In genomic region chr2:42935692-42936631, GRCh38 we compare ENCODE assay signal across 13 cellular contexts.
DNase-seq lines count a peak whose midpoint lies in the region; ATAC-seq, FAIRE-seq and TF ChIP-seq lines count a peak whose summit lies in the region.
"Had no signal": no experiment of that assay in that cellular context is flagged by ENCODE, and none has a peak within 500 bp of the region (broad histone marks: within the 10 kb centered on the region; RNA-seq: fewer than 3 reads in every experiment).

No MANE protein-coding gene starts in this region.

- peak; percentile 11 for DNase-seq in stimulated activated CD4-positive, alpha-beta T cell treated with anti-CD3 and anti-CD28 coated beads, Interleukin-4, amount 100 ng/mL, for 24 hours
- DNase-seq in stimulated activated CD4-positive, alpha-beta T cell treated with anti-CD3 and anti-CD28 coated beads, Interleukin-2, amount 100 ng/mL, for 48 hours, result no peak
- DNase-seq in heart right ventricle (no peak), urothelium cell line (ENCODE audit: low spot score) (no peak), ACHN (no peak), lower lobe of right lung (no peak)
- DNase-seq: activated gamma-delta T cell, GM23248, immature natural killer cell, NCI-H446 treated with DMSO at 0.1 percent for 48 hours had no signal

- H3K9me3 ChIP-seq in heart right ventricle, result no peaks in the 10 kb centered on the region
- H3K9me3 ChIP-seq in lower lobe of right lung, result no peaks in the 10 kb centered on the region

- H3K27ac ChIP-seq in heart right ventricle (peak overlapping the region in 6 of 10 donors; percentile 9 to 69 (median 44)), lower lobe of right lung (no peak overlapping the region)
- H3K27ac ChIP-seq: GM23248, VCaP had no signal

- peak; percentile 90 for ATAC-seq in activated T-helper 17 cell treated with anti-CD3 and anti-CD28 coated beads, Interleukin-2, amount 50 U/mL, for 72 hours (replicated peaks)
- ATAC-seq in heart right ventricle, result peak in 1 of 8 donors; percentile 26
- ATAC-seq in lower lobe of right lung, result no peak
- ATAC-seq in HG03175 (IDR thresholded peaks at IDR 0.05; ENCODE audit: unreplicated experiment), result no peak

- in situ Hi-C loops in ACHN (cut with HindIII; ENCODE audit: low pct_ligation_motif_present, low pct_unique_long_range_greater_than_20kb, low sequenced_read_pairs), result no loop called here

- intact Hi-C loops in heart right ventricle (cut with DNase I) (loop anchor here in 2 of 10 donors (5.0 to 10.0 kb wide), 2 partner anchors 71 to 109 kb away; no protein-coding TSS in a partner anchor), lower lobe of right lung (cut with DNase I) (no loop called here)

- no peaks in the 10 kb centered on the region for H3K9me3 Mint-ChIP-seq in activated T-helper 17 cell treated with anti-CD3 and anti-CD28 coated beads, Interleukin-2, amount 50 U/mL, for 72 hours
- H3K9me3 Mint-ChIP-seq: immature natural killer cell had no signal

- no peak overlapping the region for H3K27ac Mint-ChIP-seq in activated T-helper 17 cell treated with anti-CD3 and anti-CD28 coated beads, Interleukin-2, amount 50 U/mL, for 72 hours

- no peaks in the 10 kb centered on the region for H3K27me3 ChIP-seq in heart right ventricle
- H3K27me3 ChIP-seq in lower lobe of right lung (ENCODE audit: low read depth), result no peaks in the 10 kb centered on the region

- no peaks in the 10 kb centered on the region for H3K36me3 Mint-ChIP-seq in activated T-helper 17 cell treated with anti-CD3 and anti-CD28 coated beads, Interleukin-2, amount 50 U/mL, for 72 hours (ENCODE audit: low read depth)
- H3K36me3 Mint-ChIP-seq: immature natural killer cell had no signal

- TF ChIP-seq CTCF in heart right ventricle (IDR thresholded peaks at IDR 0.05), result no peak
- no peak for TF ChIP-seq CTCF in lower lobe of right lung (IDR thresholded peaks at IDR 0.05)

- WGBS in heart right ventricle, 2 donors, result 56 to 59% methylated on average over 13 of the region's 13 CpGs

- H3K4me1 Mint-ChIP-seq in activated T-helper 17 cell treated with anti-CD3 and anti-CD28 coated beads, Interleukin-2, amount 50 U/mL, for 72 hours, result no peaks in the 10 kb centered on the region

- H3K4me3 ChIP-seq in heart right ventricle, result no peak overlapping the region
- no peak overlapping the region for H3K4me3 ChIP-seq in lower lobe of right lung
- H3K4me3 ChIP-seq: GM23248 had no signal

- H3K36me3 ChIP-seq in heart right ventricle, result no peaks in the 10 kb centered on the region
- no peaks in the 10 kb centered on the region for H3K36me3 ChIP-seq in lower lobe of right lung

- no peak overlapping the region for H3K4me3 Mint-ChIP-seq in activated T-helper 17 cell treated with anti-CD3 and anti-CD28 coated beads, Interleukin-2, amount 50 U/mL, for 72 hours
- H3K4me3 Mint-ChIP-seq: immature natural killer cell had no signal

- no peaks in the 10 kb centered on the region for H3K27me3 Mint-ChIP-seq in activated T-helper 17 cell treated with anti-CD3 and anti-CD28 coated beads, Interleukin-2, amount 50 U/mL, for 72 hours

- H3K4me1 ChIP-seq in heart right ventricle (peaks cover 14 to 79% (median 57%) of the 10 kb centered on the region in 9 donors), lower lobe of right lung (peaks cover 50% of the 10 kb centered on the region)

- peak; percentile 17 for FAIRE-seq in urothelium cell line (lab: Jason Lieb, UNC)
